In the genomic region with DNA sequence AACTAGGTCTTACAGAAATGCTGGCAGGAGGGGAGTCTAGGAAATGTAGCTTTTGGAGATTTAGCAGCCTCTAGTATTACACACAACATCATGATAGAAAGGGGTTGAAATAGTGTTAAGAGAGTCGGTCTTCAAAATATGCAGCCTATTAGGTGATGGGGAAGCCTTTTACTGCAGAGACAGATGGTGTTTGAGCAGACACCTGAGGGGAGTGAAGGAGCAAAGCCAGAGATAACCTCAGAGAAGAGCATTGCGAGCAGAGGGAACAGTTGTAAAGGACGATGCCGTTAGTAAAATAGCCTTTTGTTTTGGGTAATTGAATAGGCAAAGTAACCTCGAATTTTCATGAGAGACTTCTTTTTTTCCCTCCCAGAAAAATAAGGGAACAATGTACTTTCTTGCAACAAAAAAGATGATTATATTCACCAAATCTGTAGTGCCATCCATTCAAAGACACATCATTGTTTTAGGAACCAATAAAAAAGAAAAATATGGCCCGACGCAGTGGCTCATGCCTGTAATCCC, we compare ENCODE assay signal across 17 cellular contexts.
"Had no signal": no experiment of that assay in that cellular context is flagged by ENCODE, and none has a peak within 500 bp of the region (broad histone marks: within the 10 kb centered on the region; RNA-seq: fewer than 3 reads in every experiment).

No MANE protein-coding gene starts in this region.

- H3K9me3 ChIP-seq: ascending aorta, heart left ventricle, psoas muscle, right lobe of liver, thoracic aorta, upper lobe of right lung had no signal

- H3K27ac Mint-ChIP-seq: activated CD4-positive, alpha-beta T cell treated with anti-CD3 and anti-CD28 coated beads, Interleukin-2, amount 10 ng/mL, durations not matched to agents 7 days and 5 days; activated naive CD8-positive, alpha-beta T cell treated with anti-CD3 and anti-CD28 coated beads, Interleukin-2, amount 10 ng/mL, durations not matched to agents 7 days and 5 days; activated T-cell treated with anti-CD3 and anti-CD28 coated beads, Interleukin-2, amount 50 U/mL, for 72 hours; natural killer cell treated with Interleukin-12 subunit alpha and Interleukin-12 subunit beta and Interleukin-15 and Interleukin-18, amount 100 ng/mL, for 72 hours; stimulated activated naive CD8-positive, alpha-beta T cell treated with anti-CD3 and anti-CD28 coated beads, Interleukin-15, Interleukin-2, amounts not matched to agents 100 ng/mL and 50 ng/mL, for 24 hours; T-helper 2 cell treated with Interferon-gamma antibody and Interleukin-4, amounts not matched to agents 5 μg/mL and 100 μg/mL, for 36 hours had no signal

- ATAC-seq: activated T-cell treated with anti-CD3 and anti-CD28 coated beads, Interleukin-2, amount 50 U/mL, for 72 hours; heart left ventricle; natural killer cell treated with Interleukin-12 subunit alpha and Interleukin-12 subunit beta and Interleukin-15 and Interleukin-18, amount 100 ng/mL, for 72 hours; psoas muscle; right lobe of liver; upper lobe of right lung had no signal

- H3K4me1 Mint-ChIP-seq: activated CD4-positive, alpha-beta T cell treated with anti-CD3 and anti-CD28 coated beads, Interleukin-2, amount 10 ng/mL, durations not matched to agents 7 days and 5 days; activated naive CD8-positive, alpha-beta T cell treated with anti-CD3 and anti-CD28 coated beads, Interleukin-2, amount 10 ng/mL, durations not matched to agents 7 days and 5 days had no signal

- H3K27me3 ChIP-seq: ascending aorta, heart left ventricle, right lobe of liver, upper lobe of right lung had no signal

- H3K4me3 Mint-ChIP-seq: activated CD4-positive, alpha-beta T cell treated with anti-CD3 and anti-CD28 coated beads, Interleukin-2, amount 10 ng/mL, durations not matched to agents 7 days and 5 days; activated naive CD8-positive, alpha-beta T cell treated with anti-CD3 and anti-CD28 coated beads, Interleukin-2, amount 10 ng/mL, durations not matched to agents 7 days and 5 days; activated T-cell treated with anti-CD3 and anti-CD28 coated beads, Interleukin-2, amount 50 U/mL, for 72 hours; natural killer cell treated with Interleukin-12 subunit alpha and Interleukin-12 subunit beta and Interleukin-15 and Interleukin-18, amount 100 ng/mL, for 72 hours; stimulated activated naive CD8-positive, alpha-beta T cell treated with anti-CD3 and anti-CD28 coated beads, Interleukin-15, Interleukin-2, amounts not matched to agents 100 ng/mL and 50 ng/mL, for 24 hours; T-helper 2 cell treated with Interferon-gamma antibody and Interleukin-4, amounts not matched to agents 5 μg/mL and 100 μg/mL, for 36 hours had no signal

- H3K4me3 ChIP-seq: ascending aorta, heart left ventricle, psoas muscle, right lobe of liver, thoracic aorta, upper lobe of right lung had no signal

- DNase-seq: activated CD4-positive, alpha-beta T cell treated with anti-CD3 and anti-CD28 coated beads, Interleukin-2, amount 10 ng/mL, durations not matched to agents 7 days and 5 days; activated CD8-positive, alpha-beta memory T cell treated with anti-CD3 and anti-CD28 coated beads, Interleukin-2, amount 50 U/mL, for 48 hours; activated gamma-delta T cell treated with Interleukin-2 at 50 U/mL for 16 hours; activated naive CD8-positive, alpha-beta T cell treated with anti-CD3 and anti-CD28 coated beads, Interleukin-2, amount 10 ng/mL, durations not matched to agents 7 days and 5 days; activated T-cell treated with anti-CD3 and anti-CD28 coated beads, Interleukin-2, amount 50 U/mL, for 72 hours; cortex of kidney; foreskin melanocyte; heart left ventricle; occipital lobe; psoas muscle; right lobe of liver; upper lobe of right lung had no signal

- H3K9me3 Mint-ChIP-seq: activated CD4-positive, alpha-beta T cell treated with anti-CD3 and anti-CD28 coated beads, Interleukin-2, amount 10 ng/mL, durations not matched to agents 7 days and 5 days; activated naive CD8-positive, alpha-beta T cell treated with anti-CD3 and anti-CD28 coated beads, Interleukin-2, amount 10 ng/mL, durations not matched to agents 7 days and 5 days; activated T-cell treated with anti-CD3 and anti-CD28 coated beads, Interleukin-2, amount 50 U/mL, for 72 hours; natural killer cell treated with Interleukin-12 subunit alpha and Interleukin-12 subunit beta and Interleukin-15 and Interleukin-18, amount 100 ng/mL, for 72 hours; stimulated activated naive CD8-positive, alpha-beta T cell treated with anti-CD3 and anti-CD28 coated beads, Interleukin-15, Interleukin-2, amounts not matched to agents 100 ng/mL and 50 ng/mL, for 24 hours; T-helper 2 cell treated with Interferon-gamma antibody and Interleukin-4, amounts not matched to agents 5 μg/mL and 100 μg/mL, for 36 hours had no signal

- H3K27me3 Mint-ChIP-seq: activated CD4-positive, alpha-beta T cell treated with anti-CD3 and anti-CD28 coated beads, Interleukin-2, amount 10 ng/mL, durations not matched to agents 7 days and 5 days; activated naive CD8-positive, alpha-beta T cell treated with anti-CD3 and anti-CD28 coated beads, Interleukin-2, amount 10 ng/mL, durations not matched to agents 7 days and 5 days; natural killer cell treated with Interleukin-12 subunit alpha and Interleukin-12 subunit beta and Interleukin-15 and Interleukin-18, amount 100 ng/mL, for 72 hours; stimulated activated naive CD8-positive, alpha-beta T cell treated with anti-CD3 and anti-CD28 coated beads, Interleukin-15, Interleukin-2, amounts not matched to agents 100 ng/mL and 50 ng/mL, for 24 hours had no signal

- H3K4me1 ChIP-seq: ascending aorta, psoas muscle, right lobe of liver, upper lobe of right lung had no signal
